In genomic region chr11:65915101-65915820, GRCh38 we compare ENCODE assay signal across 8 cellular contexts. TPM values are rescaled to one million over a fixed set of nuclear protein-coding genes. Genes with fewer than 3 reads are reported as not detected.
DNase-seq lines count a peak whose midpoint lies in the region; ATAC-seq and TF ChIP-seq lines count a peak whose summit lies in the region.

No MANE protein-coding gene starts in this region.

- H3K36me3 Mint-ChIP-seq in CD8-positive, alpha-beta T cell: peaks cover 14% of the 10 kb centered on the region

- H3K27me3 ChIP-seq in CD8-positive, alpha-beta T cell (ENCODE audit: insufficient read depth, low read length): no peaks in the 10 kb centered on the region
- H3K27me3 ChIP-seq in duodenal mucosa (ENCODE audit: control insufficient read depth in 1 of 2, insufficient read depth in 2 of 2, low read length in 2 of 2) (no peaks in the 10 kb centered on the region), ovary (no peaks in the 10 kb centered on the region)

- peaks cover 36% of the 10 kb centered on the region for H3K4me1 Mint-ChIP-seq in CD8-positive, alpha-beta T cell (ENCODE audit: low read depth)

- H3K27ac ChIP-seq in CD8-positive, alpha-beta T cell (ENCODE audit: low read depth, low read length): no peak overlapping the region
- H3K27ac ChIP-seq in duodenal mucosa (ENCODE audit: low read depth, low read length) (peak overlapping the region; percentile 80), ovary (peak overlapping the region; percentile 58 to 79)

- H3K9me3 Mint-ChIP-seq in CD8-positive, alpha-beta T cell: no peaks in the 10 kb centered on the region

- intact Hi-C loops in CD8-positive, alpha-beta T cell (cut with DNase I, micrococcal nuclease): no loop called here
- intact Hi-C loops in ovary (cut with DNase I): no loop called here

- no peaks in the 10 kb centered on the region for H3K27me3 Mint-ChIP-seq in CD8-positive, alpha-beta T cell (ENCODE audit: low read depth)

- no peak overlapping the region for H3K4me3 Mint-ChIP-seq in CD8-positive, alpha-beta T cell

- no peaks in the 10 kb centered on the region for H3K36me3 ChIP-seq in CD8-positive, alpha-beta T cell (ENCODE audit: insufficient read depth, low read length)
- no peaks in the 10 kb centered on the region for H3K36me3 ChIP-seq in duodenal mucosa (ENCODE audit: control insufficient read depth in 1 of 2, insufficient read depth in 2 of 2, low read length in 2 of 2)
- H3K36me3 ChIP-seq in ovary: no peaks in the 10 kb centered on the region

- H3K4me3 ChIP-seq in CD8-positive, alpha-beta T cell (ENCODE audit: low read depth, low read length): no peak overlapping the region
- H3K4me3 ChIP-seq in duodenal mucosa (ENCODE audit: low read depth in 1 of 2, low read length in 2 of 2) (no peak overlapping the region), ovary (no peak overlapping the region)

- POLR2A ChIA-PET in CD8-positive, alpha-beta T cell (lab: Charles Lee): interaction anchor here (1.0 kb wide), 1 partner anchor 27 kb away, joined by 3 read pairs; the partner anchor contains the start of gene FIBP

- no peak for TF ChIP-seq CTCF in CD8-positive, alpha-beta T cell (IDR thresholded peaks at IDR 0.05)
- TF ChIP-seq CTCF in ovary (IDR thresholded peaks at IDR 0.05): no peak

- peak overlapping the region; percentile 57 for H3K27ac Mint-ChIP-seq in CD8-positive, alpha-beta T cell

- no peak for DNase-seq in CD8-positive, alpha-beta T cell
- DNase-seq in MV-4-11 (lab: John Stamatoyannopoulos, UW) (peak; percentile 60), ovary (peak in 1 of 5 donors; percentile 41), NOMO-1 treated with dmso at 0.1 percent for 144 hours (lab: John Stamatoyannopoulos, UW; ENCODE audit: unreplicated experiment) (no peak), SK-N-DZ (ENCODE audit: low spot score) (no peak), SKM-1 treated with dmso at 0.1 percent for 144 hours (lab: John Stamatoyannopoulos, UW; ENCODE audit: unreplicated experiment) (no peak)

- no peak for TF ChIP-seq EP300 in ovary (IDR thresholded peaks at IDR 0.05)

- no peak overlapping the region for H3K9ac ChIP-seq in duodenal mucosa (ENCODE audit: low read depth in 1 of 2, low read length in 2 of 2)

- ATAC-seq in CD8-positive, alpha-beta T cell: no peak
- ATAC-seq in HG03280 (IDR thresholded peaks at IDR 0.05; ENCODE audit: unreplicated experiment): no peak

- CTCF ChIA-PET in CD8-positive, alpha-beta T cell (lab: Charles Lee): interaction anchor here (1.1 to 5.2 kb wide), 3 partner anchors 26 to 56 kb away, joined by 3 to 44 read pairs (median 7); partner anchors contain the start of genes CCDC85B and FIBP

- peaks cover 31% of the 10 kb centered on the region for H3K4me1 ChIP-seq in CD8-positive, alpha-beta T cell (ENCODE audit: insufficient read depth, low read length)
- H3K4me1 ChIP-seq in duodenal mucosa (ENCODE audit: control insufficient read depth in 1 of 2, insufficient read depth in 2 of 2, low read length in 2 of 2) (peaks cover 34 to 46% of the 10 kb centered on the region in 2 donors), ovary (ENCODE audit: insufficient read depth) (peaks cover 42% of the 10 kb centered on the region)

- TF ChIP-seq POLR2A in ovary (IDR thresholded peaks at IDR 0.05): no peak

- 29 to 46% (median 29%) methylated on average over 10 of the region's 10 CpGs for WGBS in ovary, 3 donors

- H3K9me3 ChIP-seq in CD8-positive, alpha-beta T cell (ENCODE audit: low read length): no peaks in the 10 kb centered on the region
- no peaks in the 10 kb centered on the region for H3K9me3 ChIP-seq in duodenal mucosa (ENCODE audit: control insufficient read depth in 1 of 2, low read length in 2 of 2)
- H3K9me3 ChIP-seq in ovary: no peaks in the 10 kb centered on the region

RNA-seq across cellular contexts. Expression of gene C11orf68, which starts 3.6 kb away (rescaled TPM):
- total RNA-seq in CD8-positive, alpha-beta T cell: 10 to 100 TPM; 12.3 TPM
- total RNA-seq in ovary: 10 to 100 TPM; 13.7 to 70.5 (median 38.4) TPM
- polyA plus RNA-seq in ovary: 10 to 100 TPM; 20.5 to 57.8 TPM
- 13.3 and 20.3 TPM in 2 replicates for polyA plus RNA-seq in SK-N-DZ (2014; cell fraction: cytosol; rRNA removed)
- polyA plus RNA-seq in SK-N-DZ (2014; cell fraction: nucleus; rRNA removed): 9.9 and 10.5 TPM in 2 replicates

RNA-seq across cellular contexts. Expression of gene DRAP1, which starts 4.0 kb away (rescaled TPM):
- total RNA-seq in CD8-positive, alpha-beta T cell: 10 to 100 TPM; 62.2 to 63.1 TPM
- 10 to 100 TPM; 40.2 to 84.4 (median 78.3) TPM for total RNA-seq in ovary
- polyA plus RNA-seq in ovary: 10 to 100 TPM; 22.2 to 86.7 TPM
- 63.8 and 70.1 TPM in 2 replicates for polyA plus RNA-seq in SK-N-DZ (2014; cell fraction: cytosol; rRNA removed)
- 69.2 and 74.1 TPM in 2 replicates for polyA plus RNA-seq in SK-N-DZ (2014; cell fraction: nucleus; rRNA removed)

RNA-seq across cellular contexts. Expression of gene FOSL1, which starts 15.1 kb away (rescaled TPM):
- total RNA-seq in CD8-positive, alpha-beta T cell: 1 to 10 TPM; 2.0 to 4.0 TPM
- 1 to 10 TPM in 4 of 7 donors, under 1 TPM in 3; 0.61 to 9.4 (median 1.1) TPM for total RNA-seq in ovary
- 1 to 10 TPM in 1 of 2 donors, under 1 TPM in 1; 0.94 to 1.0 TPM for polyA plus RNA-seq in ovary
- polyA plus RNA-seq in SK-N-DZ (2014; cell fraction: cytosol; rRNA removed): not detected in 2 replicates
- polyA plus RNA-seq in SK-N-DZ (2014; cell fraction: nucleus; rRNA removed): not detected in 2 replicates

RNA-seq across cellular contexts. Expression of gene CCDC85B, which starts 24.8 kb away (rescaled TPM):
- 10 to 100 TPM; 25.6 to 27.4 TPM for total RNA-seq in CD8-positive, alpha-beta T cell
- 10 to 100 TPM; 31.5 to 85.0 (median 58.1) TPM for total RNA-seq in ovary
- polyA plus RNA-seq in ovary: 10 to 100 TPM in 1 of 2 donors, not detected in 1; 41.5 TPM
- 23.0 and 33.6 TPM in 2 replicates for polyA plus RNA-seq in SK-N-DZ (2014; cell fraction: cytosol; rRNA removed)
- 25.6 and 28.1 TPM in 2 replicates for polyA plus RNA-seq in SK-N-DZ (2014; cell fraction: nucleus; rRNA removed)

RNA-seq across cellular contexts. Expression of gene FIBP, which starts 27.0 kb away (rescaled TPM):
- total RNA-seq in CD8-positive, alpha-beta T cell: 10 to 100 TPM; 16.5 to 19.3 TPM
- total RNA-seq in ovary: 10 to 100 TPM; 32.5 to 71.7 (median 44.2) TPM
- 10 to 100 TPM; 40.1 to 74.2 TPM for polyA plus RNA-seq in ovary
- 115 and 152 TPM in 2 replicates for polyA plus RNA-seq in SK-N-DZ (2014; cell fraction: cytosol; rRNA removed)
- polyA plus RNA-seq in SK-N-DZ (2014; cell fraction: nucleus; rRNA removed): 150 and 171 TPM in 2 replicates
